Comparison of ENCODE assay signal across 14 cellular contexts in genomic region chr4:23297327-23297726, GRCh38.
DNase-seq lines count a peak whose midpoint lies in the region; ATAC-seq and TF ChIP-seq lines count a peak whose summit lies in the region.
"Had no signal": no experiment of that assay in that cellular context is flagged by ENCODE, and none has a peak within 500 bp of the region (broad histone marks: within the 10 kb centered on the region; RNA-seq: fewer than 3 reads in every experiment).

No MANE protein-coding gene starts in this region.

- H3K9me3 Mint-ChIP-seq in GM23338 (no peaks in the 10 kb centered on the region), WTC11 (no peaks in the 10 kb centered on the region)
- H3K9me3 Mint-ChIP-seq in stimulated activated naive B cell treated with anti-CD40 and anti-IgM and Interleukin-4, amounts not matched to agents 10 μg/mL and 1 μg/mL and 100 μg/mL, for 72 hours: no peaks in the 10 kb centered on the region

- no peaks in the 10 kb centered on the region for H4K20me1 ChIP-seq in GM23338 (replicated peaks; ENCODE audit: insufficient read depth)
- H4K20me1 ChIP-seq in Loucy (ENCODE audit: insufficient read depth, low read length, poor library complexity, severe bottlenecking): no peaks in the 10 kb centered on the region
- H4K20me1 ChIP-seq: BLaER1 treated with 17β-estradiol and CSF1 and Interleukin-3, amounts not matched to agents 10 nM and 100 nM had no signal

- H3K27me3 ChIP-seq in GM23338 (ENCODE audit: insufficient read depth): no peaks in the 10 kb centered on the region
- H3K27me3 ChIP-seq in Loucy (ENCODE audit: insufficient read depth, low read length, poor library complexity, severe bottlenecking): no peaks in the 10 kb centered on the region
- H3K27me3 ChIP-seq: BLaER1 treated with 17β-estradiol and CSF1 and Interleukin-3, amounts not matched to agents 10 nM and 100 nM had no signal

- no peak overlapping the region for H3K9ac ChIP-seq in Loucy (ENCODE audit: low read depth, low read length, poor library complexity, severe bottlenecking)
- H3K9ac ChIP-seq: BLaER1 treated with 17β-estradiol and CSF1 and Interleukin-3, amounts not matched to agents 10 nM and 100 nM had no signal

- H2AFZ ChIP-seq in GM23338: no peak overlapping the region
- H2AFZ ChIP-seq in Loucy (ENCODE audit: low read length): no peak overlapping the region

- H3K27me3 Mint-ChIP-seq in GM23338 (ENCODE audit: insufficient read depth, low read depth, poor library complexity) (no peaks in the 10 kb centered on the region), WTC11 (ENCODE audit: low read depth) (no peaks in the 10 kb centered on the region)
- H3K27me3 Mint-ChIP-seq in stimulated activated naive B cell treated with anti-CD40 and anti-IgM and Interleukin-4, amounts not matched to agents 10 μg/mL and 1 μg/mL and 100 μg/mL, for 72 hours: no peaks in the 10 kb centered on the region

- DNase-seq in GM23338 (ENCODE audit: low spot score): peak; percentile 19
- DNase-seq in WTC11 (ENCODE audit: low spot score): peak; percentile 13
- DNase-seq in iPS-NIHi7 (ENCODE audit: extremely low spot score): peak; percentile 10
- no peak for DNase-seq in effector CD8-positive, alpha-beta T cell (lab: John Stamatoyannopoulos, UW)
- DNase-seq in SW480 (ENCODE audit: low spot score): no peak
- DNase-seq in stimulated activated naive B cell treated with anti-CD40 and anti-IgM and Interleukin-4, amounts not matched to agents 10 μg/mL and 1 μg/mL and 100 μg/mL, for 72 hours: no peak
- DNase-seq: CD8-positive, alpha-beta memory T cell; DMS53; NCI-H1694 treated with DMSO at 0.1 percent for 48 hours; NCI-H510A; NCI-H748 treated with DMSO at 0.1 percent for 48 hours had no signal

- H3K9me3 ChIP-seq in Loucy (ENCODE audit: insufficient read depth, low read depth, low read length): no peaks in the 10 kb centered on the region
- H3K9me3 ChIP-seq: BLaER1 treated with 17β-estradiol and CSF1 and Interleukin-3, amounts not matched to agents 10 nM and 100 nM had no signal

- no peak overlapping the region for H3K4me3 Mint-ChIP-seq in GM23338
- no peak overlapping the region for H3K4me3 Mint-ChIP-seq in WTC11
- no peak overlapping the region for H3K4me3 Mint-ChIP-seq in stimulated activated naive B cell treated with anti-CD40 and anti-IgM and Interleukin-4, amounts not matched to agents 10 μg/mL and 1 μg/mL and 100 μg/mL, for 72 hours
- H3K4me3 Mint-ChIP-seq: CD8-positive, alpha-beta memory T cell had no signal

- no peaks in the 10 kb centered on the region for H3F3A ChIP-seq in GM23338 (replicated peaks; ENCODE audit: low read depth)
- no peaks in the 10 kb centered on the region for H3F3A ChIP-seq in Loucy (ENCODE audit: low read depth)

- H3K4me2 ChIP-seq in GM23338: no peak overlapping the region
- no peak overlapping the region for H3K4me2 ChIP-seq in Loucy (ENCODE audit: low read depth, low read length, poor library complexity, severe bottlenecking)
- H3K4me2 ChIP-seq: BLaER1 treated with 17β-estradiol and CSF1 and Interleukin-3, amounts not matched to agents 10 nM and 100 nM had no signal

- H3K36me3 ChIP-seq in GM23338 (ENCODE audit: insufficient read depth) (no peaks in the 10 kb centered on the region), Loucy (ENCODE audit: insufficient read depth, low read length) (no peaks in the 10 kb centered on the region)
- H3K36me3 ChIP-seq: BLaER1 treated with 17β-estradiol and CSF1 and Interleukin-3, amounts not matched to agents 10 nM and 100 nM had no signal

- no peak overlapping the region for H3K27ac ChIP-seq in GM23338 (ENCODE audit: low read depth)
- H3K27ac ChIP-seq: BLaER1 treated with 17β-estradiol and CSF1 and Interleukin-3, amounts not matched to agents 10 nM and 100 nM had no signal

- H3K27ac Mint-ChIP-seq in GM23338: no peak overlapping the region
- H3K27ac Mint-ChIP-seq in WTC11: no peak overlapping the region
- H3K27ac Mint-ChIP-seq in stimulated activated naive B cell treated with anti-CD40 and anti-IgM and Interleukin-4, amounts not matched to agents 10 μg/mL and 1 μg/mL and 100 μg/mL, for 72 hours: no peak overlapping the region
- H3K27ac Mint-ChIP-seq: CD8-positive, alpha-beta memory T cell had no signal

- H3K4me1 ChIP-seq in GM23338 (ENCODE audit: insufficient read depth): no peaks in the 10 kb centered on the region
- H3K4me1 ChIP-seq in Loucy (ENCODE audit: insufficient read depth, low read length, poor library complexity, severe bottlenecking): peaks cover under 1% of the 10 kb centered on the region

- CTCF ChIA-PET in WTC11 (lab: Charles Lee): no interaction called here

- no peaks in the 10 kb centered on the region for H3K9me2 ChIP-seq in GM23338 (ENCODE audit: insufficient read depth)
- no peaks in the 10 kb centered on the region for H3K9me2 ChIP-seq in Loucy (replicated peaks; ENCODE audit: low read depth, low read length)

- H3K36me3 Mint-ChIP-seq in GM23338 (ENCODE audit: low read depth) (no peaks in the 10 kb centered on the region), WTC11 (no peaks in the 10 kb centered on the region)
- no peaks in the 10 kb centered on the region for H3K36me3 Mint-ChIP-seq in stimulated activated naive B cell treated with anti-CD40 and anti-IgM and Interleukin-4, amounts not matched to agents 10 μg/mL and 1 μg/mL and 100 μg/mL, for 72 hours
- H3K36me3 Mint-ChIP-seq: CD8-positive, alpha-beta memory T cell had no signal

- H3K4me1 Mint-ChIP-seq in GM23338 (no peaks in the 10 kb centered on the region), WTC11 (peaks cover 3% of the 10 kb centered on the region; the same call in 1 of the 2 replicates)
- no peaks in the 10 kb centered on the region for H3K4me1 Mint-ChIP-seq in stimulated activated naive B cell treated with anti-CD40 and anti-IgM and Interleukin-4, amounts not matched to agents 10 μg/mL and 1 μg/mL and 100 μg/mL, for 72 hours

- H3K79me2 ChIP-seq in GM23338 (replicated peaks; ENCODE audit: insufficient read depth): no peaks in the 10 kb centered on the region
- H3K79me2 ChIP-seq in Loucy (ENCODE audit: insufficient read depth, low read length): no peaks in the 10 kb centered on the region

- POLR2A ChIA-PET in WTC11 (lab: Charles Lee): no interaction called here

- H3K4me3 ChIP-seq in GM23338 (no peak overlapping the region), Loucy (ENCODE audit: low read length, poor library complexity, severe bottlenecking) (no peak overlapping the region)
- H3K4me3 ChIP-seq: BLaER1 treated with 17β-estradiol and CSF1 and Interleukin-3, amounts not matched to agents 10 nM and 100 nM had no signal

- TF ChIP-seq CTCF in GM23338 (conservative IDR thresholded peaks at IDR 0.05; ENCODE audit: low read depth in 2 of 2) (peak; percentile 36 to 64), Loucy (conservative IDR thresholded peaks at IDR 0.05; ENCODE audit: low read length) (peak; percentile 34; the same call in 1 of the 2 replicates), WTC11 (IDR thresholded peaks at IDR 0.05) (no peak)

- ATAC-seq in GM23338 (no peak; the same call in 2 of the 3 replicates), WTC11 (no peak), HG02623 (IDR thresholded peaks at IDR 0.05; ENCODE audit: unreplicated experiment) (no peak)
- no peak for ATAC-seq in stimulated activated naive B cell treated with anti-CD40 and anti-IgM and Interleukin-4, amounts not matched to agents 10 μg/mL and 1 μg/mL and 100 μg/mL, for 72 hours (replicated peaks)

TF ChIP-seq in GM23338, 12 proteins besides CTCF, POLR2A, EP300 and RAD21 (continues in another document):
- no peak for TF ChIP-seq CREB1 (CRISPR knock-in tag; IDR thresholded peaks at IDR 0.05; ENCODE audit: low read depth)
- TF ChIP-seq STAT1 (IDR thresholded peaks at IDR 0.05; ENCODE audit: unreplicated experiment): no peak
- no peak for TF ChIP-seq JUNB (IDR thresholded peaks at IDR 0.05; ENCODE audit: unreplicated experiment)
- no peak for TF ChIP-seq ZNF331 (CRISPR knock-in tag; IDR thresholded peaks at IDR 0.05; ENCODE audit: low read depth)

TF ChIP-seq in WTC11, 78 proteins besides CTCF, POLR2A, EP300 and RAD21:
- TF ChIP-seq ETV6 (CRISPR knock-in tag; IDR thresholded peaks at IDR 0.05) (no peak), MXD4 (CRISPR knock-in tag; IDR thresholded peaks at IDR 0.05; ENCODE audit: borderline replicate concordance) (no peak), EMX1 (CRISPR knock-in tag; IDR thresholded peaks at IDR 0.05) (no peak)
TF ChIP-seq in WTC11: peak in this region for 0.

Comparison
In these comparisons a context has a peak if more than half of its experiments do, and no peak if none do; other contexts are left out.
1. DNase-seq: peak in GM23338 (single experiment), WTC11 (single experiment) and iPS-NIHi7 (single experiment); none in effector CD8-positive, alpha-beta T cell (single experiment), SW480 (single experiment) and stimulated activated naive B cell treated with anti-CD40 and anti-IgM and Interleukin-4, amounts not matched to agents 10 μg/mL and 1 μg/mL and 100 μg/mL, for 72 hours (single experiment).